ENCODE assay signal across 1 cellular context in genomic region chr1:172451002-172451443, GRCh38.
TF ChIP-seq lines count a peak whose summit lies in the region.

No MANE protein-coding gene starts in this region.

TF ChIP-seq in IMR-90, 13 proteins besides CTCF, POLR2A, EP300 and RAD21:
- no peak for TF ChIP-seq CEBPB (IDR thresholded peaks at IDR 0.05; ENCODE audit: low read depth, low read length)
- TF ChIP-seq BHLHE40 (IDR thresholded peaks at IDR 0.05; ENCODE audit: low read depth, low read length) = no peak
- no peak for TF ChIP-seq RCOR1 (IDR thresholded peaks at IDR 0.05; ENCODE audit: insufficient replicate concordance, low read length)
- peak; percentile 59; the same call in 1 of the 2 replicates for TF ChIP-seq FOS (IDR thresholded peaks at IDR 0.05; ENCODE audit: low read depth, low read length)
- TF ChIP-seq MAFK (IDR thresholded peaks at IDR 0.05; ENCODE audit: low read depth, low read length) = no peak
- TF ChIP-seq MXI1 (IDR thresholded peaks at IDR 0.05; ENCODE audit: borderline replicate concordance, low read depth, low read length) = no peak
- no peak for TF ChIP-seq NFE2L2 (IDR thresholded peaks at IDR 0.05; ENCODE audit: low read depth, low read length)
- TF ChIP-seq, protein P1, sequence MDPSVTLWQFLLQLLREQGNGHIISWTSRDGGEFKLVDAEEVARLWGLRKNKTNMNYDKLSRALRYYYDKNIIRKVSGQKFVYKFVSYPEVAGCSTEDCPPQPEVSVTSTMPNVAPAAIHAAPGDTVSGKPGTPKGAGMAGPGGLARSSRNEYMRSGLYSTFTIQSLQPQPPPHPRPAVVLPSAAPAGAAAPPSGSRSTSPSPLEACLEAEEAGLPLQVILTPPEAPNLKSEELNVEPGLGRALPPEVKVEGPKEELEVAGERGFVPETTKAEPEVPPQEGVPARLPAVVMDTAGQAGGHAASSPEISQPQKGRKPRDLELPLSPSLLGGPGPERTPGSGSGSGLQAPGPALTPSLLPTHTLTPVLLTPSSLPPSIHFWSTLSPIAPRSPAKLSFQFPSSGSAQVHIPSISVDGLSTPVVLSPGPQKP (IDR thresholded peaks at IDR 0.05; ENCODE audit: borderline replicate concordance, low read depth, low read length) = no peak
- TF ChIP-seq SMC3 (IDR thresholded peaks at IDR 0.05; ENCODE audit: low read depth, low read length) = no peak
- peak; percentile 68; the same call in 1 of the 2 replicates for TF ChIP-seq MAZ (IDR thresholded peaks at IDR 0.05; ENCODE audit: borderline replicate concordance, low read depth, low read length)
